ENCODE assay signal across 25 cellular contexts in genomic region chr6:7580537-7580926, GRCh38.
"Had no signal": no experiment of that assay in that cellular context is flagged by ENCODE, and none has a peak within 500 bp of the region (broad histone marks: within the 10 kb centered on the region; RNA-seq: fewer than 3 reads in every experiment).

No MANE protein-coding gene starts in this region.

- H3K27me3 Mint-ChIP-seq: progenitor cell of endocrine pancreas had no signal

- H3K36me3 ChIP-seq: gastroesophageal sphincter, tibial nerve, upper lobe of right lung had no signal

- H3K4me3 ChIP-seq: dorsolateral prefrontal cortex, esophagus squamous epithelium, gastroesophageal sphincter, left lung, lower lobe of right lung, pancreas, testis, tibial nerve, upper lobe of right lung, vagina had no signal

- DNase-seq: cortex of kidney; dorsolateral prefrontal cortex; effector CD8-positive, alpha-beta T cell; esophagus squamous epithelium; foreskin fibroblast; glutamatergic neuron; islet precursor cell; left lung; lower lobe of right lung; midbrain; naive B cell; occipital lobe; pancreas; right cardiac atrium; stimulated activated CD4-positive, alpha-beta T cell treated with anti-CD3 and anti-CD28 coated beads, Interleukin-4, amount 100 ng/mL, for 1 hour; testis; upper lobe of right lung had no signal

- H3K27ac Mint-ChIP-seq: memory B cell; naive B cell; nephron; progenitor cell of endocrine pancreas; stimulated activated memory B cell treated with anti-CD40 and anti-IgM and Interleukin-4, amounts not matched to agents 10 μg/mL and 1 μg/mL and 100 μg/mL, for 72 hours; stimulated activated naive CD8-positive, alpha-beta T cell treated with anti-CD3 and anti-CD28 coated beads, Interleukin-15, Interleukin-2, amounts not matched to agents 100 ng/mL and 50 ng/mL, for 24 hours had no signal

- H3K27ac ChIP-seq: dorsolateral prefrontal cortex, esophagus squamous epithelium, gastroesophageal sphincter, left lung, lower lobe of right lung, pancreas, testis, tibial nerve, upper lobe of right lung, vagina had no signal

- H3K36me3 Mint-ChIP-seq: stimulated activated memory B cell treated with anti-CD40 and anti-IgM and Interleukin-4, amounts not matched to agents 10 μg/mL and 1 μg/mL and 100 μg/mL, for 72 hours had no signal

- H3K27me3 ChIP-seq: esophagus squamous epithelium, left lung, pancreas, testis, upper lobe of right lung, vagina had no signal

- H3K4me1 Mint-ChIP-seq: memory B cell; naive B cell; nephron; stimulated activated memory B cell treated with anti-CD40 and anti-IgM and Interleukin-4, amounts not matched to agents 10 μg/mL and 1 μg/mL and 100 μg/mL, for 72 hours had no signal

- ATAC-seq: gastroesophageal sphincter; left lung; lower lobe of right lung; right cardiac atrium; stimulated activated memory B cell treated with anti-CD40 and anti-IgM and Interleukin-4, amounts not matched to agents 10 μg/mL and 1 μg/mL and 100 μg/mL, for 72 hours; upper lobe of right lung had no signal

- H3K9me3 ChIP-seq: esophagus squamous epithelium, gastroesophageal sphincter, left lung, lower lobe of right lung, pancreas, testis, tibial nerve, upper lobe of right lung, vagina had no signal

- H3K4me1 ChIP-seq: gastroesophageal sphincter, left lung, lower lobe of right lung, pancreas, testis, tibial nerve, upper lobe of right lung, vagina had no signal

- H3K9me3 Mint-ChIP-seq: memory B cell; naive B cell; nephron; stimulated activated memory B cell treated with anti-CD40 and anti-IgM and Interleukin-4, amounts not matched to agents 10 μg/mL and 1 μg/mL and 100 μg/mL, for 72 hours; stimulated activated naive CD8-positive, alpha-beta T cell treated with anti-CD3 and anti-CD28 coated beads, Interleukin-15, Interleukin-2, amounts not matched to agents 100 ng/mL and 50 ng/mL, for 24 hours had no signal

- H3K4me3 Mint-ChIP-seq: memory B cell; naive B cell; nephron; stimulated activated memory B cell treated with anti-CD40 and anti-IgM and Interleukin-4, amounts not matched to agents 10 μg/mL and 1 μg/mL and 100 μg/mL, for 72 hours; stimulated activated naive CD8-positive, alpha-beta T cell treated with anti-CD3 and anti-CD28 coated beads, Interleukin-15, Interleukin-2, amounts not matched to agents 100 ng/mL and 50 ng/mL, for 24 hours had no signal

- FAIRE-seq: pancreas had no signal
